In genomic region chr9:16100596-16101091, GRCh38 we compare ENCODE assay signal across 12 cellular contexts.
A peak's percentile ranks its signal among the peaks of the same experiment; 100 is the strongest.
DNase-seq lines count a peak whose midpoint lies in the region; ATAC-seq, FAIRE-seq and TF ChIP-seq lines count a peak whose summit lies in the region.
"Had no signal": no experiment of that assay in that cellular context is flagged by ENCODE, and none has a peak within 500 bp of the region (broad histone marks: within the 10 kb centered on the region; RNA-seq: fewer than 3 reads in every experiment).

No MANE protein-coding gene starts in this region.

- H3K27me3 ChIP-seq in GM23338 (ENCODE audit: insufficient read depth): no peaks in the 10 kb centered on the region
- H3K27me3 ChIP-seq in H1 (replicated peaks in 1 of 4; ENCODE audit: control insufficient read depth in 3 of 4, extremely low read depth in 1 of 4, insufficient read depth in 3 of 4, low read length in 3 of 4): no peaks in the 10 kb centered on the region

- no peaks in the 10 kb centered on the region for H4K20me1 ChIP-seq in GM23338 (replicated peaks; ENCODE audit: insufficient read depth)
- H4K20me1 ChIP-seq in H1 (replicated peaks in 1 of 2; ENCODE audit: control insufficient read depth in 1 of 2, insufficient read depth in 2 of 2, low read length in 2 of 2): no peaks in the 10 kb centered on the region

- H2BK12ac ChIP-seq in H1 (ENCODE audit: low read depth, low read length): no peak overlapping the region

- ATAC-seq in GM23338: peak; percentile 92
- no peak for ATAC-seq in GM21737 (IDR thresholded peaks at IDR 0.05; ENCODE audit: unreplicated experiment)
- ATAC-seq: activated CD8-positive, alpha-beta T cell treated with anti-CD3 and anti-CD28 coated beads, Interleukin-2, amount 10 ng/mL, durations not matched to agents 7 days and 5 days had no signal

- H3K4me2 ChIP-seq in GM23338: no peak overlapping the region
- H3K4me2 ChIP-seq in H1 (ENCODE audit: insufficient read depth in 1 of 2, low read depth in 2 of 2, low read length in 2 of 2): no peak overlapping the region

- no peak overlapping the region for H3K4me3 Mint-ChIP-seq in GM23338
- H3K4me3 Mint-ChIP-seq: activated CD8-positive, alpha-beta T cell treated with anti-CD3 and anti-CD28 coated beads, Interleukin-2, amount 10 ng/mL, durations not matched to agents 7 days and 5 days had no signal

- H3K4ac ChIP-seq in H1 (replicated peaks; ENCODE audit: insufficient read length, low read depth, low read length): no peak overlapping the region

- H3K4me1 Mint-ChIP-seq in GM23338: peaks cover 7% of the 10 kb centered on the region; the same call in 2 of the 3 replicates

- H3K79me1 ChIP-seq in H1 (ENCODE audit: low read depth, low read length): no peaks in the 10 kb centered on the region

- no peak overlapping the region for H3K9ac ChIP-seq in H1 (replicated peaks in 1 of 4; ENCODE audit: extremely low read depth in 1 of 4, low read depth in 3 of 4, low read length in 3 of 4)
- H3K9ac ChIP-seq in kidney (ENCODE audit: low read length in 2 of 2): no peak overlapping the region

- no peak overlapping the region for H4K91ac ChIP-seq in H1 (replicated peaks; ENCODE audit: insufficient read length, low read length)

- H3K79me2 ChIP-seq in GM23338 (replicated peaks; ENCODE audit: insufficient read depth): no peaks in the 10 kb centered on the region
- H3K79me2 ChIP-seq in H1 (ENCODE audit: control insufficient read depth in 1 of 2, insufficient read depth in 2 of 2, low read length in 2 of 2): no peaks in the 10 kb centered on the region

- WGBS in H1 (ENCODE audit: extremely low coverage in 1 of 2, insufficient coverage in 1 of 2, insufficient read length in 1 of 2, insufficient replicate concordance in 2 of 2, low coverage in 1 of 2, low lambda C conversion rate in 2 of 2, missing lambda C conversion rate in 1 of 2), 2 experiments: 85% methylated on average over 6 of the region's 8 CpGs; no CpG with 5 or more reads in 1 of the 2 experiments

- H3K9me3 ChIP-seq in H1 (ENCODE audit: insufficient read depth in 2 of 2, low read depth in 1 of 2, low read length in 1 of 2) (no peaks in the 10 kb centered on the region), kidney (ENCODE audit: control insufficient read depth in 1 of 2, low read length in 2 of 2) (no peaks in the 10 kb centered on the region)

- no peaks in the 10 kb centered on the region for H3K4me1 ChIP-seq in GM23338 (ENCODE audit: insufficient read depth)
- no peaks in the 10 kb centered on the region for H3K4me1 ChIP-seq in H1 (replicated peaks in 1 of 4; ENCODE audit: control insufficient read depth in 3 of 4, insufficient read depth in 4 of 4, low read length in 3 of 4)
- H3K4me1 ChIP-seq in kidney (ENCODE audit: control insufficient read depth in 1 of 2, insufficient read depth in 1 of 2, low read depth in 1 of 2, low read length in 2 of 2): peaks cover 0 to 4% of the 10 kb centered on the region in 2 donors

- no peak overlapping the region for H2AK5ac ChIP-seq in H1 (ENCODE audit: low read depth, low read length)

- no peak for TF ChIP-seq RAD21 in H1 (IDR thresholded peaks at IDR 0.05 in 1 of 2, conservative IDR thresholded peaks at IDR 0.05 in 1 of 2; ENCODE audit: low read depth in 2 of 2, low read length in 2 of 2)

- no peak for TF ChIP-seq POLR2A in H1 (IDR thresholded peaks at IDR 0.05; ENCODE audit: control extremely low read depth in 1 of 2, low read depth in 2 of 2, low read length in 2 of 2)

- no peak overlapping the region for H3K23ac ChIP-seq in H1 (ENCODE audit: insufficient read length)

- peaks cover 5% of the 10 kb centered on the region for H3K27me3 Mint-ChIP-seq in GM23338 (ENCODE audit: insufficient read depth, low read depth, poor library complexity)

- H2AFZ ChIP-seq in GM23338: no peak overlapping the region; the same call in 1 of the 2 replicates
- H2AFZ ChIP-seq in H1 (ENCODE audit: low read length): peak overlapping the region; percentile 65; the same call in 1 of the 2 replicates

- DNase-seq in GM23338 (ENCODE audit: low spot score) (peak; percentile 18), H1 (ENCODE audit: low read depth in 1 of 2, low spot score in 2 of 2) (peak in 1 of 2 experiments; percentile 44), kidney (peak; percentile 89), renal cortical epithelial cell (ENCODE audit: low read depth) (peak; percentile 22), NCI-H524 treated with DMSO at 0.1 percent for 48 hours (lab: John Stamatoyannopoulos, UW) (no peak), CD1c-positive myeloid dendritic cell (ENCODE audit: extremely low spot score) (no peak), NCI-H1436 (lab: John Stamatoyannopoulos, UW) (no peak)
- DNase-seq: activated CD8-positive, alpha-beta T cell treated with anti-CD3 and anti-CD28 coated beads, Interleukin-2, amount 10 ng/mL, durations not matched to agents 7 days and 5 days; GF-D8; NCI-H2107 had no signal

- intact Hi-C loops in kidney (cut with DNase I): no loop called here

- FAIRE-seq in H1 (lab: Jason Lieb, UNC): no peak
- FAIRE-seq in kidney (lab: Jason Lieb, UNC): no peak
- FAIRE-seq: HTR-8/SVneo had no signal

- H3K56ac ChIP-seq in H1 (replicated peaks; ENCODE audit: insufficient read length, low read depth, low read length): no peak overlapping the region

- H3K36me3 Mint-ChIP-seq in GM23338 (ENCODE audit: low read depth): no peaks in the 10 kb centered on the region

- no peak overlapping the region for H3K14ac ChIP-seq in H1 (ENCODE audit: insufficient read length)

- H3K27ac ChIP-seq in GM23338 (ENCODE audit: low read depth) (no peak overlapping the region), H1 (ENCODE audit: low read depth, low read length) (no peak overlapping the region), kidney (ENCODE audit: low read depth in 2 of 2, low read length in 2 of 2) (no peak overlapping the region)

- H3K9me2 ChIP-seq in GM23338 (ENCODE audit: insufficient read depth): no peaks in the 10 kb centered on the region

- POLR2A ChIA-PET in H1 (lab: Charles Lee; ENCODE audit: partially characterized antibody): no interaction called here

- H4K8ac ChIP-seq in H1 (ENCODE audit: extremely low read depth, insufficient read depth, low read length): no peak overlapping the region

- H4K5ac ChIP-seq in H1 (ENCODE audit: insufficient read length, low read depth, low read length): no peak overlapping the region

- no peak overlapping the region for H2BK20ac ChIP-seq in H1 (ENCODE audit: low read length)

- CTCF ChIA-PET in H1 (lab: Charles Lee; ENCODE audit: partially characterized antibody): interaction anchor here (1.3 to 1.8 kb wide), 5 partner anchors 8 to 61 kb away, joined by 3 to 6 read pairs (median 6); no protein-coding TSS in a partner anchor

- H2BK120ac ChIP-seq in H1 (replicated peaks; ENCODE audit: low read depth, low read length): no peak overlapping the region

- H3K18ac ChIP-seq in H1 (ENCODE audit: extremely low read depth, low read length): no peak overlapping the region

- H3K27ac Mint-ChIP-seq in GM23338: 0 out of 2 replicates have a peak overlapping the region, but pooled peaks have one; percentile 19
- H3K27ac Mint-ChIP-seq: activated CD8-positive, alpha-beta T cell treated with anti-CD3 and anti-CD28 coated beads, Interleukin-2, amount 10 ng/mL, durations not matched to agents 7 days and 5 days had no signal

- H3K23me2 ChIP-seq in H1 (ENCODE audit: low read depth, low read length): no peaks in the 10 kb centered on the region

- no peaks in the 10 kb centered on the region for H3K36me3 ChIP-seq in GM23338 (ENCODE audit: insufficient read depth)
- no peaks in the 10 kb centered on the region for H3K36me3 ChIP-seq in H1 (ENCODE audit: control insufficient read depth in 2 of 4, insufficient read depth in 4 of 4, low read length in 3 of 4)
- no peaks in the 10 kb centered on the region for H3K36me3 ChIP-seq in kidney (ENCODE audit: control insufficient read depth in 1 of 2, insufficient read depth in 2 of 2, low read length in 2 of 2)

- no peaks in the 10 kb centered on the region for H3K9me3 Mint-ChIP-seq in GM23338

- TF ChIP-seq CTCF in GM23338 (conservative IDR thresholded peaks at IDR 0.05; ENCODE audit: low read depth in 2 of 2) (no peak), H1 (IDR thresholded peaks at IDR 0.05; ENCODE audit: control extremely low read depth in 1 of 3, insufficient read depth in 1 of 3, low read depth in 1 of 3, low read length in 3 of 3) (no peak), kidney (IDR thresholded peaks at IDR 0.05; ENCODE audit: borderline replicate concordance, extremely low read depth, insufficient read depth) (no peak)

- H3F3A ChIP-seq in GM23338 (replicated peaks; ENCODE audit: low read depth): no peaks in the 10 kb centered on the region

- no peak overlapping the region for H2BK5ac ChIP-seq in H1 (ENCODE audit: low read depth, low read length)

- H3K4me3 ChIP-seq in GM23338 (no peak overlapping the region), H1 (ENCODE audit: extremely low read depth in 1 of 4, insufficient read depth in 2 of 4, low read depth in 3 of 4, low read length in 4 of 4) (no peak overlapping the region), kidney (ENCODE audit: low read length in 2 of 2) (no peak overlapping the region)

- H2BK15ac ChIP-seq in H1 (ENCODE audit: low read length): no peak overlapping the region

- no peak for TF ChIP-seq EP300 in H1 (IDR thresholded peaks at IDR 0.05; ENCODE audit: borderline replicate concordance in 1 of 2, low read depth in 2 of 2, low read length in 2 of 2)

TF ChIP-seq in GM23338, 12 proteins besides CTCF, POLR2A, EP300 and RAD21 (continues in another document):
- TF ChIP-seq, protein P1, sequence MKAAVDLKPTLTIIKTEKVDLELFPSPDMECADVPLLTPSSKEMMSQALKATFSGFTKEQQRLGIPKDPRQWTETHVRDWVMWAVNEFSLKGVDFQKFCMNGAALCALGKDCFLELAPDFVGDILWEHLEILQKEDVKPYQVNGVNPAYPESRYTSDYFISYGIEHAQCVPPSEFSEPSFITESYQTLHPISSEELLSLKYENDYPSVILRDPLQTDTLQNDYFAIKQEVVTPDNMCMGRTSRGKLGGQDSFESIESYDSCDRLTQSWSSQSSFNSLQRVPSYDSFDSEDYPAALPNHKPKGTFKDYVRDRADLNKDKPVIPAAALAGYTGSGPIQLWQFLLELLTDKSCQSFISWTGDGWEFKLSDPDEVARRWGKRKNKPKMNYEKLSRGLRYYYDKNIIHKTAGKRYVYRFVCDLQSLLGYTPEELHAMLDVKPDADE (IDR thresholded peaks at IDR 0.05): no peak
- no peak for TF ChIP-seq EZH2 (IDR thresholded peaks at IDR 0.05; ENCODE audit: low read depth, unreplicated experiment)

TF ChIP-seq in H1, 55 proteins besides CTCF, POLR2A, EP300 and RAD21 (continues in another document):
- TF ChIP-seq CBX5 (IDR thresholded peaks at IDR 0.05; ENCODE audit: low read depth, low read length): no peak
- no peak for TF ChIP-seq ZNF274 (IDR thresholded peaks at IDR 0.05; ENCODE audit: borderline replicate concordance, extremely low read depth, low read length)
- TF ChIP-seq BACH1 (IDR thresholded peaks at IDR 0.05; ENCODE audit: low read length): no peak
- no peak for TF ChIP-seq CBX8 (IDR thresholded peaks at IDR 0.05; ENCODE audit: borderline replicate concordance, low read depth, low read length)
- TF ChIP-seq RXRA (IDR thresholded peaks at IDR 0.05; ENCODE audit: insufficient read depth, low read depth, low read length): no peak
- TF ChIP-seq SP1 (IDR thresholded peaks at IDR 0.05; ENCODE audit: low read depth, low read length): no peak
- no peak for TF ChIP-seq KDM5A (IDR thresholded peaks at IDR 0.05; ENCODE audit: low read length)

Comparison
In these comparisons a context has a peak if more than half of its experiments do, and no peak if none do; other contexts are left out.
1. DNase-seq: peak in GM23338 (single experiment), kidney (single experiment) and renal cortical epithelial cell (single experiment); none in NCI-H524 treated with DMSO at 0.1 percent for 48 hours (single experiment), CD1c-positive myeloid dendritic cell (single experiment) and NCI-H1436 (single experiment).